2 cellular contexts compared by ENCODE assay signal in the genomic region with DNA sequence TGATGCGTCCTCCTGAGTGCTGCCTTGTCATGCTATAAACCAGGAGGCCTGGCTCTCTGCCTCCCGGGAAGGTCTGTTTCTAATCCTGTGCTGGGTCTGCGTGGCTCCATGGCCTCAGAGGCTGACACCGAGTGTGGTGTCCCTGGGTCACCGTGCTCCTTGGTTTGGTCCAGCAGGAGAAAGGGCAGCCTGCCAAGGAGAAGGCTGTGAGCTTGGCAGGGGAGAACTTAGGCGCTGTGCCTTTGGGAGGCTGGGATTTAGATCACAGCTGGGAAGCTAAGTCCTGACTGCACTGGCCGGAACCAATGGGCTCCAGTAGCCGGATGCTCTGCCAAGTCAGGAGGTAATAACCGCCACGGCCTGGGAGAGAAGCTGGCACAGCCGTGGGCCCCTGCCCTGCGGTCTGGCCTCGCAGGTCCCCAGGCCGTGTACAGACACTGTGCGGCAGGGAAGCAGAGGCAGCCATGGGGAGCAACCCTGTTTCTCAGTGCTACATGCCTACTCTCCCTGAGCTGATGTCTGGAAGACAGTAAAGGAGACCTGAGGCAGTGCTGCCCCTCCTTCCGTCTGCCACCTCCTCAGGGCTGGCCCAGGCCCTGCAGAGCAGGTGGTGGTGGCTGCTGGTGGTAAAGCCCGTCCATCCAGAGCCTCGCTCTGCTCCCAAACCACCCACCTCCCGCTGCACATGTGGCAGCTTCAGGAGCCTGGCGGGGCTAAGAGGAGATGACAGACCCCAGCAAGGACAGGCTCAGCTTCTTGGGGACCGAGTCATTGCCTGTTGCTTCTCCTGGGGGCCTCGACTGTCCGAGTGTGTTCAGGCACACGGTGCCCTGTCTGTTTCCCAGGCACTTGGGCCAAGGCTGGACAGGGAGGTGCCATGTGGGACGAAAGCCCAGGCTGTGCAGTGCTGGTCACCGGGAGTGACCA.
TF ChIP-seq lines count a peak whose summit lies in the region.

No MANE protein-coding gene starts in this region.

TF ChIP-seq in Ishikawa, 13 proteins besides CTCF, POLR2A, EP300 and RAD21:
- TF ChIP-seq, protein P1, sequence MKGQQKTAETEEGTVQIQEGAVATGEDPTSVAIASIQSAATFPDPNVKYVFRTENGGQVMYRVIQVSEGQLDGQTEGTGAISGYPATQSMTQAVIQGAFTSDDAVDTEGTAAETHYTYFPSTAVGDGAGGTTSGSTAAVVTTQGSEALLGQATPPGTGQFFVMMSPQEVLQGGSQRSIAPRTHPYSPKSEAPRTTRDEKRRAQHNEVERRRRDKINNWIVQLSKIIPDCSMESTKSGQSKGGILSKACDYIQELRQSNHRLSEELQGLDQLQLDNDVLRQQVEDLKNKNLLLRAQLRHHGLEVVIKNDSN (IDR thresholded peaks at IDR 0.05): no peak
- TF ChIP-seq TEAD4 (IDR thresholded peaks at IDR 0.05) (peak; percentile 36), NFIC (IDR thresholded peaks at IDR 0.05) (peak; percentile 94), CREB1 (IDR thresholded peaks at IDR 0.05; ENCODE audit: low read depth) (no peak), TCF12 (IDR thresholded peaks at IDR 0.05; ENCODE audit: low read depth) (peak; percentile 95), CEBPB (IDR thresholded peaks at IDR 0.05) (no peak), TAF1 (IDR thresholded peaks at IDR 0.05; ENCODE audit: low read depth) (no peak), YY1 (IDR thresholded peaks at IDR 0.05; ENCODE audit: low read depth) (no peak), FOXM1 (IDR thresholded peaks at IDR 0.05; ENCODE audit: borderline replicate concordance, low read depth) (peak; percentile 53)
- TF ChIP-seq, protein P2, sequence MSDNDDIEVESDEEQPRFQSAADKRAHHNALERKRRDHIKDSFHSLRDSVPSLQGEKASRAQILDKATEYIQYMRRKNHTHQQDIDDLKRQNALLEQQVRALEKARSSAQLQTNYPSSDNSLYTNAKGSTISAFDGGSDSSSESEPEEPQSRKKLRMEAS (IDR thresholded peaks at IDR 0.05): peak; percentile 32
- TF ChIP-seq, protein P3, sequence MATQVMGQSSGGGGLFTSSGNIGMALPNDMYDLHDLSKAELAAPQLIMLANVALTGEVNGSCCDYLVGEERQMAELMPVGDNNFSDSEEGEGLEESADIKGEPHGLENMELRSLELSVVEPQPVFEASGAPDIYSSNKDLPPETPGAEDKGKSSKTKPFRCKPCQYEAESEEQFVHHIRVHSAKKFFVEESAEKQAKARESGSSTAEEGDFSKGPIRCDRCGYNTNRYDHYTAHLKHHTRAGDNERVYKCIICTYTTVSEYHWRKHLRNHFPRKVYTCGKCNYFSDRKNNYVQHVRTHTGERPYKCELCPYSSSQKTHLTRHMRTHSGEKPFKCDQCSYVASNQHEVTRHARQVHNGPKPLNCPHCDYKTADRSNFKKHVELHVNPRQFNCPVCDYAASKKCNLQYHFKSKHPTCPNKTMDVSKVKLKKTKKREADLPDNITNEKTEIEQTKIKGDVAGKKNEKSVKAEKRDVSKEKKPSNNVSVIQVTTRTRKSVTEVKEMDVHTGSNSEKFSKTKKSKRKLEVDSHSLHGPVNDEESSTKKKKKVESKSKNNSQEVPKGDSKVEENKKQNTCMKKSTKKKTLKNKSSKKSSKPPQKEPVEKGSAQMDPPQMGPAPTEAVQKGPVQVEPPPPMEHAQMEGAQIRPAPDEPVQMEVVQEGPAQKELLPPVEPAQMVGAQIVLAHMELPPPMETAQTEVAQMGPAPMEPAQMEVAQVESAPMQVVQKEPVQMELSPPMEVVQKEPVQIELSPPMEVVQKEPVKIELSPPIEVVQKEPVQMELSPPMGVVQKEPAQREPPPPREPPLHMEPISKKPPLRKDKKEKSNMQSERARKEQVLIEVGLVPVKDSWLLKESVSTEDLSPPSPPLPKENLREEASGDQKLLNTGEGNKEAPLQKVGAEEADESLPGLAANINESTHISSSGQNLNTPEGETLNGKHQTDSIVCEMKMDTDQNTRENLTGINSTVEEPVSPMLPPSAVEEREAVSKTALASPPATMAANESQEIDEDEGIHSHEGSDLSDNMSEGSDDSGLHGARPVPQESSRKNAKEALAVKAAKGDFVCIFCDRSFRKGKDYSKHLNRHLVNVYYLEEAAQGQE (IDR thresholded peaks at IDR 0.05; ENCODE audit: low read depth): no peak

TF ChIP-seq in HepG2, 621 proteins besides CTCF, POLR2A, EP300 and RAD21:
- TF ChIP-seq, protein P4, sequence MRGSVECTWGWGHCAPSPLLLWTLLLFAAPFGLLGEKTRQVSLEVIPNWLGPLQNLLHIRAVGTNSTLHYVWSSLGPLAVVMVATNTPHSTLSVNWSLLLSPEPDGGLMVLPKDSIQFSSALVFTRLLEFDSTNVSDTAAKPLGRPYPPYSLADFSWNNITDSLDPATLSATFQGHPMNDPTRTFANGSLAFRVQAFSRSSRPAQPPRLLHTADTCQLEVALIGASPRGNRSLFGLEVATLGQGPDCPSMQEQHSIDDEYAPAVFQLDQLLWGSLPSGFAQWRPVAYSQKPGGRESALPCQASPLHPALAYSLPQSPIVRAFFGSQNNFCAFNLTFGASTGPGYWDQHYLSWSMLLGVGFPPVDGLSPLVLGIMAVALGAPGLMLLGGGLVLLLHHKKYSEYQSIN (CRISPR knock-in tag; IDR thresholded peaks at IDR 0.05; ENCODE audit: borderline replicate concordance): no peak
- TF ChIP-seq, protein P5, sequence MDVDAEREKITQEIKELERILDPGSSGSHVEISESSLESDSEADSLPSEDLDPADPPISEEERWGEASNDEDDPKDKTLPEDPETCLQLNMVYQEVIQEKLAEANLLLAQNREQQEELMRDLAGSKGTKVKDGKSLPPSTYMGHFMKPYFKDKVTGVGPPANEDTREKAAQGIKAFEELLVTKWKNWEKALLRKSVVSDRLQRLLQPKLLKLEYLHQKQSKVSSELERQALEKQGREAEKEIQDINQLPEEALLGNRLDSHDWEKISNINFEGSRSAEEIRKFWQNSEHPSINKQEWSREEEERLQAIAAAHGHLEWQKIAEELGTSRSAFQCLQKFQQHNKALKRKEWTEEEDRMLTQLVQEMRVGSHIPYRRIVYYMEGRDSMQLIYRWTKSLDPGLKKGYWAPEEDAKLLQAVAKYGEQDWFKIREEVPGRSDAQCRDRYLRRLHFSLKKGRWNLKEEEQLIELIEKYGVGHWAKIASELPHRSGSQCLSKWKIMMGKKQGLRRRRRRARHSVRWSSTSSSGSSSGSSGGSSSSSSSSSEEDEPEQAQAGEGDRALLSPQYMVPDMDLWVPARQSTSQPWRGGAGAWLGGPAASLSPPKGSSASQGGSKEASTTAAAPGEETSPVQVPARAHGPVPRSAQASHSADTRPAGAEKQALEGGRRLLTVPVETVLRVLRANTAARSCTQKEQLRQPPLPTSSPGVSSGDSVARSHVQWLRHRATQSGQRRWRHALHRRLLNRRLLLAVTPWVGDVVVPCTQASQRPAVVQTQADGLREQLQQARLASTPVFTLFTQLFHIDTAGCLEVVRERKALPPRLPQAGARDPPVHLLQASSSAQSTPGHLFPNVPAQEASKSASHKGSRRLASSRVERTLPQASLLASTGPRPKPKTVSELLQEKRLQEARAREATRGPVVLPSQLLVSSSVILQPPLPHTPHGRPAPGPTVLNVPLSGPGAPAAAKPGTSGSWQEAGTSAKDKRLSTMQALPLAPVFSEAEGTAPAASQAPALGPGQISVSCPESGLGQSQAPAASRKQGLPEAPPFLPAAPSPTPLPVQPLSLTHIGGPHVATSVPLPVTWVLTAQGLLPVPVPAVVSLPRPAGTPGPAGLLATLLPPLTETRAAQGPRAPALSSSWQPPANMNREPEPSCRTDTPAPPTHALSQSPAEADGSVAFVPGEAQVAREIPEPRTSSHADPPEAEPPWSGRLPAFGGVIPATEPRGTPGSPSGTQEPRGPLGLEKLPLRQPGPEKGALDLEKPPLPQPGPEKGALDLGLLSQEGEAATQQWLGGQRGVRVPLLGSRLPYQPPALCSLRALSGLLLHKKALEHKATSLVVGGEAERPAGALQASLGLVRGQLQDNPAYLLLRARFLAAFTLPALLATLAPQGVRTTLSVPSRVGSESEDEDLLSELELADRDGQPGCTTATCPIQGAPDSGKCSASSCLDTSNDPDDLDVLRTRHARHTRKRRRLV (CRISPR knock-in tag; IDR thresholded peaks at IDR 0.05): no peak
- TF ChIP-seq, protein P6, sequence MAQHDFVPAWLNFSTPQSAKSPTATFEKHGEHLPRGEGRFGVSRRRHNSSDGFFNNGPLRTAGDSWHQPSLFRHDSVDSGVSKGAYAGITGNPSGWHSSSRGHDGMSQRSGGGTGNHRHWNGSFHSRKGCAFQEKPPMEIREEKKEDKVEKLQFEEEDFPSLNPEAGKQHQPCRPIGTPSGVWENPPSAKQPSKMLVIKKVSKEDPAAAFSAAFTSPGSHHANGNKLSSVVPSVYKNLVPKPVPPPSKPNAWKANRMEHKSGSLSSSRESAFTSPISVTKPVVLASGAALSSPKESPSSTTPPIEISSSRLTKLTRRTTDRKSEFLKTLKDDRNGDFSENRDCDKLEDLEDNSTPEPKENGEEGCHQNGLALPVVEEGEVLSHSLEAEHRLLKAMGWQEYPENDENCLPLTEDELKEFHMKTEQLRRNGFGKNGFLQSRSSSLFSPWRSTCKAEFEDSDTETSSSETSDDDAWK (CRISPR knock-in tag; IDR thresholded peaks at IDR 0.05): no peak
- TF ChIP-seq ZBTB20 (CRISPR knock-in tag; IDR thresholded peaks at IDR 0.05; ENCODE audit: borderline replicate concordance, low read depth): no peak
- TF ChIP-seq RORA (CRISPR knock-in tag; IDR thresholded peaks at IDR 0.05): no peak
- no peak for TF ChIP-seq NCOA2 (CRISPR knock-in tag; IDR thresholded peaks at IDR 0.05)
- no peak for TF ChIP-seq CBX2 (IDR thresholded peaks at IDR 0.05; ENCODE audit: low read depth, low read length)
- TF ChIP-seq CBX2 (CRISPR knock-in tag; IDR thresholded peaks at IDR 0.05; ENCODE audit: low read depth): no peak
- no peak for TF ChIP-seq FOXK2 (IDR thresholded peaks at IDR 0.05)
- TF ChIP-seq, protein P7, sequence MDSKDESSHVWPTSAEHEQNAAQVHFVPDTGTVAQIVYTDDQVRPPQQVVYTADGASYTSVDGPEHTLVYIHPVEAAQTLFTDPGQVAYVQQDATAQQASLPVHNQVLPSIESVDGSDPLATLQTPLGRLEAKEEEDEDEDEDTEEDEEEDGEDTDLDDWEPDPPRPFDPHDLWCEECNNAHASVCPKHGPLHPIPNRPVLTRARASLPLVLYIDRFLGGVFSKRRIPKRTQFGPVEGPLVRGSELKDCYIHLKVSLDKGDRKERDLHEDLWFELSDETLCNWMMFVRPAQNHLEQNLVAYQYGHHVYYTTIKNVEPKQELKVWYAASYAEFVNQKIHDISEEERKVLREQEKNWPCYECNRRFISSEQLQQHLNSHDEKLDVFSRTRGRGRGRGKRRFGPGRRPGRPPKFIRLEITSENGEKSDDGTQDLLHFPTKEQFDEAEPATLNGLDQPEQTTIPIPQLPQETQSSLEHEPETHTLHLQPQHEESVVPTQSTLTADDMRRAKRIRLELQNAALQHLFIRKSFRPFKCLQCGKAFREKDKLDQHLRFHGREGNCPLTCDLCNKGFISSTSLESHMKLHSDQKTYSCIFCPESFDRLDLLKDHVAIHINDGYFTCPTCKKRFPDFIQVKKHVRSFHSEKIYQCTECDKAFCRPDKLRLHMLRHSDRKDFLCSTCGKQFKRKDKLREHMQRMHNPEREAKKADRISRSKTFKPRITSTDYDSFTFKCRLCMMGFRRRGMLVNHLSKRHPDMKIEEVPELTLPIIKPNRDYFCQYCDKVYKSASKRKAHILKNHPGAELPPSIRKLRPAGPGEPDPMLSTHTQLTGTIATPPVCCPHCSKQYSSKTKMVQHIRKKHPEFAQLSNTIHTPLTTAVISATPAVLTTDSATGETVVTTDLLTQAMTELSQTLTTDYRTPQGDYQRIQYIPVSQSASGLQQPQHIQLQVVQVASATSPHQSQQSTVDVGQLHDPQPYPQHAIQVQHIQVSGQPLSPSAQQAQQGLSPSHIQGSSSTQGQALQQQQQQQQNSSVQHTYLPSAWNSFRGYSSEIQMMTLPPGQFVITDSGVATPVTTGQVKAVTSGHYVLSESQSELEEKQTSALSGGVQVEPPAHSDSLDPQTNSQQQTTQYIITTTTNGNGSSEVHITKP (CRISPR knock-in tag; IDR thresholded peaks at IDR 0.05; ENCODE audit: low read depth): no peak
- no peak for TF ChIP-seq NBN (conservative IDR thresholded peaks at IDR 0.05)
- TF ChIP-seq, protein P8, sequence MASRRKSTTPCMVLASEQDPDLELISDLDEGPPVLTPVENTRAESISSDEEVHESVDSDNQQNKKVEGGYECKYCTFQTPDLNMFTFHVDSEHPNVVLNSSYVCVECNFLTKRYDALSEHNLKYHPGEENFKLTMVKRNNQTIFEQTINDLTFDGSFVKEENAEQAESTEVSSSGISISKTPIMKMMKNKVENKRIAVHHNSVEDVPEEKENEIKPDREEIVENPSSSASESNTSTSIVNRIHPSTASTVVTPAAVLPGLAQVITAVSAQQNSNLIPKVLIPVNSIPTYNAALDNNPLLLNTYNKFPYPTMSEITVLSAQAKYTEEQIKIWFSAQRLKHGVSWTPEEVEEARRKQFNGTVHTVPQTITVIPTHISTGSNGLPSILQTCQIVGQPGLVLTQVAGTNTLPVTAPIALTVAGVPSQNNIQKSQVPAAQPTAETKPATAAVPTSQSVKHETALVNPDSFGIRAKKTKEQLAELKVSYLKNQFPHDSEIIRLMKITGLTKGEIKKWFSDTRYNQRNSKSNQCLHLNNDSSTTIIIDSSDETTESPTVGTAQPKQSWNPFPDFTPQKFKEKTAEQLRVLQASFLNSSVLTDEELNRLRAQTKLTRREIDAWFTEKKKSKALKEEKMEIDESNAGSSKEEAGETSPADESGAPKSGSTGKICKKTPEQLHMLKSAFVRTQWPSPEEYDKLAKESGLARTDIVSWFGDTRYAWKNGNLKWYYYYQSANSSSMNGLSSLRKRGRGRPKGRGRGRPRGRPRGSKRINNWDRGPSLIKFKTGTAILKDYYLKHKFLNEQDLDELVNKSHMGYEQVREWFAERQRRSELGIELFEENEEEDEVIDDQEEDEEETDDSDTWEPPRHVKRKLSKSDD (CRISPR knock-in tag; IDR thresholded peaks at IDR 0.05; ENCODE audit: low read depth): no peak
- TF ChIP-seq, protein P9, sequence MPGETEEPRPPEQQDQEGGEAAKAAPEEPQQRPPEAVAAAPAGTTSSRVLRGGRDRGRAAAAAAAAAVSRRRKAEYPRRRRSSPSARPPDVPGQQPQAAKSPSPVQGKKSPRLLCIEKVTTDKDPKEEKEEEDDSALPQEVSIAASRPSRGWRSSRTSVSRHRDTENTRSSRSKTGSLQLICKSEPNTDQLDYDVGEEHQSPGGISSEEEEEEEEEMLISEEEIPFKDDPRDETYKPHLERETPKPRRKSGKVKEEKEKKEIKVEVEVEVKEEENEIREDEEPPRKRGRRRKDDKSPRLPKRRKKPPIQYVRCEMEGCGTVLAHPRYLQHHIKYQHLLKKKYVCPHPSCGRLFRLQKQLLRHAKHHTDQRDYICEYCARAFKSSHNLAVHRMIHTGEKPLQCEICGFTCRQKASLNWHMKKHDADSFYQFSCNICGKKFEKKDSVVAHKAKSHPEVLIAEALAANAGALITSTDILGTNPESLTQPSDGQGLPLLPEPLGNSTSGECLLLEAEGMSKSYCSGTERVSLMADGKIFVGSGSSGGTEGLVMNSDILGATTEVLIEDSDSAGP (CRISPR knock-in tag; IDR thresholded peaks at IDR 0.05; ENCODE audit: borderline replicate concordance): no peak
TF ChIP-seq in HepG2: peak in this region for 0.
